Comparison of ENCODE assay signal across 1 cellular context in the genomic region with DNA sequence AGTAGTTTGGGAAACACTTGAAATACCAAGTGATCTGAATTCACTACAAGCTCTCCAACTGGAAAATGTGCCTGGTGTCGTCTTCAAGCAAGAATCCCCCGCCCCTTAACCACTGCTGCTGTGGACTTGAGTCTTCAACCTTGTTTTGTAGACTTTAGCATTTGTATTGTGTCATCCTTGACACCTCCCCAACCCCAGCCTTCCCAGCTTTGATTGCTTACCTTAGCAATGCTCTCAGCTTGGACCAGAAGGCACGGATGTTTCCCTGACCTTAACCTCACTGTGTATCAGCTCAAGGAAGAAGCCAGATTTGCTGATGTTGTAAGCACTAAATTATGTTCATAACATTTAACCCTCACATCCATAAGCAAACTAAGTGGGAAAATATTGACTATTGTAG.
TF ChIP-seq lines count a peak whose summit lies in the region.

No MANE protein-coding gene starts in this region.

TF ChIP-seq in HepG2, 621 proteins besides CTCF, POLR2A, EP300 and RAD21 (continued from another document):
- TF ChIP-seq, protein P1, sequence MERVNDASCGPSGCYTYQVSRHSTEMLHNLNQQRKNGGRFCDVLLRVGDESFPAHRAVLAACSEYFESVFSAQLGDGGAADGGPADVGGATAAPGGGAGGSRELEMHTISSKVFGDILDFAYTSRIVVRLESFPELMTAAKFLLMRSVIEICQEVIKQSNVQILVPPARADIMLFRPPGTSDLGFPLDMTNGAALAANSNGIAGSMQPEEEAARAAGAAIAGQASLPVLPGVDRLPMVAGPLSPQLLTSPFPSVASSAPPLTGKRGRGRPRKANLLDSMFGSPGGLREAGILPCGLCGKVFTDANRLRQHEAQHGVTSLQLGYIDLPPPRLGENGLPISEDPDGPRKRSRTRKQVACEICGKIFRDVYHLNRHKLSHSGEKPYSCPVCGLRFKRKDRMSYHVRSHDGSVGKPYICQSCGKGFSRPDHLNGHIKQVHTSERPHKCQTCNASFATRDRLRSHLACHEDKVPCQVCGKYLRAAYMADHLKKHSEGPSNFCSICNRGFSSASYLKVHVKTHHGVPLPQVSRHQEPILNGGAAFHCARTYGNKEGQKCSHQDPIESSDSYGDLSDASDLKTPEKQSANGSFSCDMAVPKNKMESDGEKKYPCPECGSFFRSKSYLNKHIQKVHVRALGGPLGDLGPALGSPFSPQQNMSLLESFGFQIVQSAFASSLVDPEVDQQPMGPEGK (CRISPR knock-in tag; IDR thresholded peaks at IDR 0.05) = 0 out of 2 replicates have a peak, but pooled peaks have one; percentile 20
- TF ChIP-seq CEBPG (CRISPR knock-in tag; IDR thresholded peaks at IDR 0.05) (0 out of 2 replicates have a peak, but pooled peaks have one; percentile 21), RXRB (CRISPR knock-in tag; IDR thresholded peaks at IDR 0.05; ENCODE audit: borderline replicate concordance) (0 out of 2 replicates have a peak, but pooled peaks have one; percentile 18), RXRA (CRISPR knock-in tag; IDR thresholded peaks at IDR 0.05) (peak; percentile 39; the same call in 1 of the 2 replicates), SOX13 (IDR thresholded peaks at IDR 0.05) (no peak), SOX13 (CRISPR knock-in tag; conservative IDR thresholded peaks at IDR 0.05 in 1 of 2, IDR thresholded peaks at IDR 0.05 in 1 of 2) (peak in 1 of 2 experiments; percentile 32; a peak in 1 of 4 replicates), SAP130 (CRISPR knock-in tag; IDR thresholded peaks at IDR 0.05; ENCODE audit: low read depth) (no peak; the same call in 1 of the 2 replicates), TBX3 (IDR thresholded peaks at IDR 0.05; ENCODE audit: borderline replicate concordance) (peak; percentile 32; the same call in 1 of the 2 replicates), ZNF619 (CRISPR knock-in tag; IDR thresholded peaks at IDR 0.05) (no peak), ZNF772 (CRISPR knock-in tag; IDR thresholded peaks at IDR 0.05) (no peak), HMG20A (CRISPR knock-in tag; IDR thresholded peaks at IDR 0.05; ENCODE audit: borderline replicate concordance) (peak; percentile 43; the same call in 1 of the 2 replicates), HNF4A (CRISPR knock-in tag; IDR thresholded peaks at IDR 0.05) (peak; percentile 73), SOX6 (IDR thresholded peaks at IDR 0.05) (no peak), SOX6 (CRISPR knock-in tag; IDR thresholded peaks at IDR 0.05) (0 out of 2 replicates have a peak, but pooled peaks have one; percentile 15), FOXP1 (IDR thresholded peaks at IDR 0.05) (no peak), FOXP1 (CRISPR knock-in tag; IDR thresholded peaks at IDR 0.05) (peak; percentile 77), SOX5 (CRISPR knock-in tag; IDR thresholded peaks at IDR 0.05; ENCODE audit: borderline replicate concordance) (0 out of 2 replicates have a peak, but pooled peaks have one; percentile 10), REL (CRISPR knock-in tag; conservative IDR thresholded peaks at IDR 0.05) (no peak), NR2F6 (IDR thresholded peaks at IDR 0.05) (0 out of 2 replicates have a peak, but pooled peaks have one; percentile 42), NR2F6 (CRISPR knock-in tag; IDR thresholded peaks at IDR 0.05) (peak; percentile 30; the same call in 1 of the 2 replicates), GATAD2A (CRISPR knock-in tag; IDR thresholded peaks at IDR 0.05) (peak; percentile 39; the same call in 1 of the 2 replicates), HNF4G (IDR thresholded peaks at IDR 0.05; ENCODE audit: borderline replicate concordance, low read depth, low read length) (peak; percentile 76), HNF4G (CRISPR knock-in tag; IDR thresholded peaks at IDR 0.05; ENCODE audit: borderline replicate concordance, low read depth) (no peak), RARA (CRISPR knock-in tag; IDR thresholded peaks at IDR 0.05) (peak; percentile 57; the same call in 1 of the 2 replicates), TBX2 (CRISPR knock-in tag; IDR thresholded peaks at IDR 0.05; ENCODE audit: borderline replicate concordance) (peak; percentile 70; the same call in 1 of the 2 replicates)
- TF ChIP-seq, protein P2, sequence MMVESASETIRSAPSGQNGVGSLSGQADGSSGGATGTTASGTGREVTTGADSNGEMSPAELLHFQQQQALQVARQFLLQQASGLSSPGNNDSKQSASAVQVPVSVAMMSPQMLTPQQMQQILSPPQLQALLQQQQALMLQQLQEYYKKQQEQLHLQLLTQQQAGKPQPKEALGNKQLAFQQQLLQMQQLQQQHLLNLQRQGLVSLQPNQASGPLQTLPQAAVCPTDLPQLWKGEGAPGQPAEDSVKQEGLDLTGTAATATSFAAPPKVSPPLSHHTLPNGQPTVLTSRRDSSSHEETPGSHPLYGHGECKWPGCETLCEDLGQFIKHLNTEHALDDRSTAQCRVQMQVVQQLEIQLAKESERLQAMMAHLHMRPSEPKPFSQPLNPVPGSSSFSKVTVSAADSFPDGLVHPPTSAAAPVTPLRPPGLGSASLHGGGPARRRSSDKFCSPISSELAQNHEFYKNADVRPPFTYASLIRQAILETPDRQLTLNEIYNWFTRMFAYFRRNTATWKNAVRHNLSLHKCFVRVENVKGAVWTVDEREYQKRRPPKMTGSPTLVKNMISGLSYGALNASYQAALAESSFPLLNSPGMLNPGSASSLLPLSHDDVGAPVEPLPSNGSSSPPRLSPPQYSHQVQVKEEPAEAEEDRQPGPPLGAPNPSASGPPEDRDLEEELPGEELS (CRISPR knock-in tag; IDR thresholded peaks at IDR 0.05) = peak; percentile 46; the same call in 1 of the 2 replicates
- TF ChIP-seq, protein P3, sequence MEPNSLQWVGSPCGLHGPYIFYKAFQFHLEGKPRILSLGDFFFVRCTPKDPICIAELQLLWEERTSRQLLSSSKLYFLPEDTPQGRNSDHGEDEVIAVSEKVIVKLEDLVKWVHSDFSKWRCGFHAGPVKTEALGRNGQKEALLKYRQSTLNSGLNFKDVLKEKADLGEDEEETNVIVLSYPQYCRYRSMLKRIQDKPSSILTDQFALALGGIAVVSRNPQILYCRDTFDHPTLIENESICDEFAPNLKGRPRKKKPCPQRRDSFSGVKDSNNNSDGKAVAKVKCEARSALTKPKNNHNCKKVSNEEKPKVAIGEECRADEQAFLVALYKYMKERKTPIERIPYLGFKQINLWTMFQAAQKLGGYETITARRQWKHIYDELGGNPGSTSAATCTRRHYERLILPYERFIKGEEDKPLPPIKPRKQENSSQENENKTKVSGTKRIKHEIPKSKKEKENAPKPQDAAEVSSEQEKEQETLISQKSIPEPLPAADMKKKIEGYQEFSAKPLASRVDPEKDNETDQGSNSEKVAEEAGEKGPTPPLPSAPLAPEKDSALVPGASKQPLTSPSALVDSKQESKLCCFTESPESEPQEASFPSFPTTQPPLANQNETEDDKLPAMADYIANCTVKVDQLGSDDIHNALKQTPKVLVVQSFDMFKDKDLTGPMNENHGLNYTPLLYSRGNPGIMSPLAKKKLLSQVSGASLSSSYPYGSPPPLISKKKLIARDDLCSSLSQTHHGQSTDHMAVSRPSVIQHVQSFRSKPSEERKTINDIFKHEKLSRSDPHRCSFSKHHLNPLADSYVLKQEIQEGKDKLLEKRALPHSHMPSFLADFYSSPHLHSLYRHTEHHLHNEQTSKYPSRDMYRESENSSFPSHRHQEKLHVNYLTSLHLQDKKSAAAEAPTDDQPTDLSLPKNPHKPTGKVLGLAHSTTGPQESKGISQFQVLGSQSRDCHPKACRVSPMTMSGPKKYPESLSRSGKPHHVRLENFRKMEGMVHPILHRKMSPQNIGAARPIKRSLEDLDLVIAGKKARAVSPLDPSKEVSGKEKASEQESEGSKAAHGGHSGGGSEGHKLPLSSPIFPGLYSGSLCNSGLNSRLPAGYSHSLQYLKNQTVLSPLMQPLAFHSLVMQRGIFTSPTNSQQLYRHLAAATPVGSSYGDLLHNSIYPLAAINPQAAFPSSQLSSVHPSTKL (CRISPR knock-in tag; IDR thresholded peaks at IDR 0.05) = peak; percentile 53
